13 cellular contexts compared by ENCODE assay signal in the genomic region with DNA sequence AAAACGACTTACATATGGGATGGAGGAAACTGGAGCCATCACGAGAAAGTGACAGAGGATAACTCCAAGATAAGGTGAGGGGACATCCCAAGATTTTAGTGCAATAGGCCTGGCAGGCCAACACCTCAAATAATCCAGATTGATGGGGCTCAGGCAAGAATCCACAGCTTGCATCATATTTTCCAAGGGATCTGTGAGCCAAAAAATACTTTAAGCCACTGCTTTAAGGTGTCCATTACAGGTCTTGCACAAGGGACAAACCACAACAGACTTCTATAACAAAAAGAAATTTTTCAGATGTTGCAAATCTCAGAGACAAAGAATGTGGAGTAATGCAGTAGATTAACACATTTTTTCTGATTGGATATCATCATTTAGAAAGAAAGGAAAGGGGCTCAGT. TPM values are rescaled to one million over a fixed set of nuclear protein-coding genes. Genes with fewer than 3 reads are reported as not detected.
DNase-seq lines count a peak whose midpoint lies in the region; ATAC-seq and TF ChIP-seq lines count a peak whose summit lies in the region.
"Had no signal": no experiment of that assay in that cellular context is flagged by ENCODE, and none has a peak within 500 bp of the region (broad histone marks: within the 10 kb centered on the region; RNA-seq: fewer than 3 reads in every experiment).

No MANE protein-coding gene starts in this region.

- peaks cover 5% of the 10 kb centered on the region for H3K4me1 ChIP-seq in rectal smooth muscle tissue (ENCODE audit: control insufficient read depth, insufficient read depth, low read length)

- peak overlapping the region; percentile 43 for H3K27ac ChIP-seq in rectal smooth muscle tissue (ENCODE audit: low read depth, low read length)

- H3K27me3 ChIP-seq in rectal smooth muscle tissue (ENCODE audit: control insufficient read depth, insufficient read depth, low read length) = no peaks in the 10 kb centered on the region

- H3K27me3 Mint-ChIP-seq in WTC11 (ENCODE audit: low read depth) = no peaks in the 10 kb centered on the region
- H3K27me3 Mint-ChIP-seq: activated naive CD8-positive, alpha-beta T cell treated with anti-CD3 and anti-CD28 coated beads for 36 hours had no signal

- DNase-seq in GM04503 (ENCODE audit: low read depth) (peak; percentile 75), WTC11 (ENCODE audit: low spot score) (no peak), fibroblast of peridontal ligament (ENCODE audit: extremely low read depth) (peak; percentile 96), UCSD-AML1 (lab: John Stamatoyannopoulos, UW; ENCODE audit: unreplicated experiment) (no peak), T-helper 2 cell (no peak), islet precursor cell (no peak), NCI-H128 (lab: John Stamatoyannopoulos, UW; ENCODE audit: unreplicated experiment) (no peak)
- DNase-seq: activated CD4-positive, alpha-beta T cell treated with anti-CD3 and anti-CD28 coated beads, Interleukin-2, amount 50 U/mL, for 1 hour; activated naive CD8-positive, alpha-beta T cell treated with anti-CD3 and anti-CD28 coated beads for 36 hours; mucosa of descending colon; NCI-H2107; stimulated activated naive CD4-positive, alpha-beta T cell had no signal

- ATAC-seq in WTC11 = no peak
- ATAC-seq: mucosa of descending colon had no signal

- no peak overlapping the region for H3K4me3 ChIP-seq in rectal smooth muscle tissue (ENCODE audit: low read length)
- H3K4me3 ChIP-seq: mucosa of descending colon had no signal

- peak overlapping the region; percentile 30; the same call in 1 of the 2 replicates for H3K27ac Mint-ChIP-seq in WTC11
- H3K27ac Mint-ChIP-seq: activated naive CD8-positive, alpha-beta T cell treated with anti-CD3 and anti-CD28 coated beads for 36 hours had no signal

- no peaks in the 10 kb centered on the region for H3K36me3 Mint-ChIP-seq in WTC11
- H3K36me3 Mint-ChIP-seq: activated naive CD8-positive, alpha-beta T cell treated with anti-CD3 and anti-CD28 coated beads for 36 hours had no signal

- no peak for TF ChIP-seq CTCF in WTC11 (IDR thresholded peaks at IDR 0.05)

- CTCF ChIA-PET in WTC11 (lab: Charles Lee) = no interaction called here

- H3K9me3 Mint-ChIP-seq in WTC11 = no peaks in the 10 kb centered on the region
- H3K9me3 Mint-ChIP-seq: activated naive CD8-positive, alpha-beta T cell treated with anti-CD3 and anti-CD28 coated beads for 36 hours had no signal

- H3K4me1 Mint-ChIP-seq in WTC11 = peaks cover 17% of the 10 kb centered on the region

- no peaks in the 10 kb centered on the region for H3K36me3 ChIP-seq in rectal smooth muscle tissue (ENCODE audit: control insufficient read depth, insufficient read depth, low read length)

- H3K4me3 Mint-ChIP-seq in WTC11 = no peak overlapping the region
- H3K4me3 Mint-ChIP-seq: activated naive CD8-positive, alpha-beta T cell treated with anti-CD3 and anti-CD28 coated beads for 36 hours had no signal

- H3K9ac ChIP-seq in rectal smooth muscle tissue (ENCODE audit: low read length) = no peak overlapping the region

- POLR2A ChIA-PET in WTC11 (lab: Charles Lee) = interaction anchor here (0.6 kb wide), 1 partner anchor 151 kb away, joined by 4 read pairs; no protein-coding TSS in a partner anchor

TF ChIP-seq in WTC11, 78 proteins besides CTCF, POLR2A, EP300 and RAD21 (continues in another document):
- TF ChIP-seq, protein P1, sequence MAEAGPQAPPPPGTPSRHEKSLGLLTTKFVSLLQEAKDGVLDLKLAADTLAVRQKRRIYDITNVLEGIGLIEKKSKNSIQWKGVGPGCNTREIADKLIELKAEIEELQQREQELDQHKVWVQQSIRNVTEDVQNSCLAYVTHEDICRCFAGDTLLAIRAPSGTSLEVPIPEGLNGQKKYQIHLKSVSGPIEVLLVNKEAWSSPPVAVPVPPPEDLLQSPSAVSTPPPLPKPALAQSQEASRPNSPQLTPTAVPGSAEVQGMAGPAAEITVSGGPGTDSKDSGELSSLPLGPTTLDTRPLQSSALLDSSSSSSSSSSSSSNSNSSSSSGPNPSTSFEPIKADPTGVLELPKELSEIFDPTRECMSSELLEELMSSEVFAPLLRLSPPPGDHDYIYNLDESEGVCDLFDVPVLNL (CRISPR knock-in tag; IDR thresholded peaks at IDR 0.05; ENCODE audit: borderline replicate concordance, low read depth) = no peak
- TF ChIP-seq CREB1 (CRISPR knock-in tag; IDR thresholded peaks at IDR 0.05) (no peak), USF2 (CRISPR knock-in tag; IDR thresholded peaks at IDR 0.05) (no peak), ZBTB43 (CRISPR knock-in tag; IDR thresholded peaks at IDR 0.05) (no peak), ZNF671 (CRISPR knock-in tag; IDR thresholded peaks at IDR 0.05) (no peak), ZNF512 (CRISPR knock-in tag; IDR thresholded peaks at IDR 0.05; ENCODE audit: borderline replicate concordance) (no peak), ATF6 (CRISPR knock-in tag; IDR thresholded peaks at IDR 0.05) (no peak), ATF1 (CRISPR knock-in tag; IDR thresholded peaks at IDR 0.05) (no peak), GRHL2 (CRISPR knock-in tag; IDR thresholded peaks at IDR 0.05; ENCODE audit: insufficient replicate concordance, severe bottlenecking) (no peak), ZNF317 (CRISPR knock-in tag; IDR thresholded peaks at IDR 0.05; ENCODE audit: borderline replicate concordance, low read depth) (no peak), EMX1 (CRISPR knock-in tag; IDR thresholded peaks at IDR 0.05) (no peak), NR1H2 (CRISPR knock-in tag; IDR thresholded peaks at IDR 0.05) (no peak), GABPB1 (CRISPR knock-in tag; IDR thresholded peaks at IDR 0.05) (no peak)
- TF ChIP-seq, protein P2, sequence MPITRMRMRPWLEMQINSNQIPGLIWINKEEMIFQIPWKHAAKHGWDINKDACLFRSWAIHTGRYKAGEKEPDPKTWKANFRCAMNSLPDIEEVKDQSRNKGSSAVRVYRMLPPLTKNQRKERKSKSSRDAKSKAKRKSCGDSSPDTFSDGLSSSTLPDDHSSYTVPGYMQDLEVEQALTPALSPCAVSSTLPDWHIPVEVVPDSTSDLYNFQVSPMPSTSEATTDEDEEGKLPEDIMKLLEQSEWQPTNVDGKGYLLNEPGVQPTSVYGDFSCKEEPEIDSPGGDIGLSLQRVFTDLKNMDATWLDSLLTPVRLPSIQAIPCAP (CRISPR knock-in tag; IDR thresholded peaks at IDR 0.05) = no peak

RNA-seq across cellular contexts. Expression of gene DENND5A, which starts 45.6 kb away (rescaled TPM):
- total RNA-seq in WTC11 (2021) = 65.9 to 69.3 TPM (median 69.1 TPM) in 3 replicates

Comparison
In these comparisons a context has a peak if more than half of its experiments do, and no peak if none do; other contexts are left out.
1. DNase-seq: peak in GM04503 (single experiment) and fibroblast of peridontal ligament (single experiment); none in WTC11 (single experiment), UCSD-AML1 (single experiment), T-helper 2 cell (0 of 5), islet precursor cell (single experiment) and NCI-H128 (single experiment).